In genomic region chr2:144358531-144358930, GRCh38 we compare ENCODE assay signal across 11 cellular contexts.
DNase-seq lines count a peak whose midpoint lies in the region; ATAC-seq and TF ChIP-seq lines count a peak whose summit lies in the region.
"Had no signal": no experiment of that assay in that cellular context is flagged by ENCODE, and none has a peak within 500 bp of the region (broad histone marks: within the 10 kb centered on the region; RNA-seq: fewer than 3 reads in every experiment).

No MANE protein-coding gene starts in this region.

- RAD21 ChIA-PET in HCT116 (lab: Charles Lee; ENCODE audit: low non-redundant PET in 1 of 2, low total read pairs in 2 of 2, uncharacterized antibody in 2 of 2, unreplicated experiment in 2 of 2): no interaction called here

- intact Hi-C loops in HCT116 (cut with micrococcal nuclease): no loop called here
- intact Hi-C loops in PC-9 (cut with micrococcal nuclease; ENCODE audit: unreplicated experiment): loop anchor here (1.0 kb wide), 2 partner anchors 26 to 458 kb away; a partner anchor contains a TSS

- H3K27ac Mint-ChIP-seq in WTC11: no peak overlapping the region
- H3K27ac Mint-ChIP-seq in immature natural killer cell: no peak overlapping the region
- H3K27ac Mint-ChIP-seq: naive thymus-derived CD8-positive, alpha-beta T cell had no signal

- H3K4me1 Mint-ChIP-seq in WTC11 (peaks cover 6% of the 10 kb centered on the region), immature natural killer cell (no peaks in the 10 kb centered on the region)

- H3F3A ChIP-seq in PC-9 (ENCODE audit: insufficient read depth, low read depth): no peaks in the 10 kb centered on the region

- TF ChIP-seq POLR2A in HCT116 (IDR thresholded peaks at IDR 0.05; ENCODE audit: borderline replicate concordance, extremely low read depth, insufficient read depth, insufficient read length): no peak

- H3K36me3 Mint-ChIP-seq in WTC11 (no peaks in the 10 kb centered on the region), immature natural killer cell (no peaks in the 10 kb centered on the region)
- H3K36me3 Mint-ChIP-seq: naive thymus-derived CD8-positive, alpha-beta T cell had no signal

- H2AFZ ChIP-seq in HCT116 (ENCODE audit: low read depth, low read length, poor library complexity, severe bottlenecking): peak overlapping the region; percentile 83
- 0 out of 2 replicates have a peak overlapping the region, but pooled peaks have one; percentile 2 for H2AFZ ChIP-seq in PC-9
- peak overlapping the region; percentile 19 for H2AFZ ChIP-seq in osteoblast (ENCODE audit: low read length)

- no TSS peak for BruUV-seq in HCT116 (replicated peaks; lab: Mats Ljungman, UMichigan)
- BruUV-seq in PC-9 (replicated peaks; lab: Mats Ljungman, UMichigan): no TSS peak

- H3K9me3 Mint-ChIP-seq in WTC11 (no peaks in the 10 kb centered on the region), immature natural killer cell (no peaks in the 10 kb centered on the region)

- H3K27me3 ChIP-seq in HCT116 (ENCODE audit: insufficient read depth, low read length) (no peaks in the 10 kb centered on the region), PC-9 (ENCODE audit: insufficient read depth, low read depth) (no peaks in the 10 kb centered on the region), osteoblast (ENCODE audit: insufficient read depth, low read length) (no peaks in the 10 kb centered on the region)
- H3K27me3 ChIP-seq: heart right ventricle had no signal

- no peak overlapping the region for H3K9ac ChIP-seq in HCT116 (ENCODE audit: low read length)

- H3K36me3 ChIP-seq in HCT116 (ENCODE audit: control insufficient read depth in 1 of 2, insufficient read depth in 2 of 2, low read length in 2 of 2) (no peaks in the 10 kb centered on the region), PC-9 (ENCODE audit: low read depth) (no peaks in the 10 kb centered on the region), osteoblast (ENCODE audit: insufficient read depth, low read length) (no peaks in the 10 kb centered on the region)
- H3K36me3 ChIP-seq: heart right ventricle had no signal

- no peak for DNase-seq in HCT116 (ENCODE audit: low read depth, low spot score)
- DNase-seq in PC-9: no peak
- no peak for DNase-seq in osteoblast (ENCODE audit: insufficient read length, low spot score, missing footprints)
- DNase-seq in activated effector memory CD4-positive, alpha-beta T cell treated with Interleukin-2 at 50 U/mL for 16 hours: no peak
- DNase-seq in WTC11 (ENCODE audit: low spot score): no peak
- no peak for DNase-seq in T1000 (lab: John Stamatoyannopoulos, UW)
- no peak for DNase-seq in immature natural killer cell
- DNase-seq: cerebellar nuclear complex; naive thymus-derived CD8-positive, alpha-beta T cell had no signal

- H3K27me3 Mint-ChIP-seq in WTC11 (ENCODE audit: low read depth) (no peaks in the 10 kb centered on the region), immature natural killer cell (ENCODE audit: low read depth in 3 of 3) (no peaks in the 10 kb centered on the region)

- H3K4me1 ChIP-seq in HCT116 (ENCODE audit: control insufficient read depth in 1 of 2, insufficient read depth in 2 of 2, low read length in 2 of 2) (peaks cover 6 to 14% of the 10 kb centered on the region in 2 experiments; a peak in 3 of 4 replicates), PC-9 (replicated peaks; ENCODE audit: insufficient read depth) (peaks cover 32% of the 10 kb centered on the region), osteoblast (ENCODE audit: insufficient read depth, low read length) (peaks cover 31% of the 10 kb centered on the region)

- TF ChIP-seq CTCF in HCT116 (IDR thresholded peaks at IDR 0.05 in 2 of 3, conservative IDR thresholded peaks at IDR 0.05 in 1 of 3; ENCODE audit: borderline replicate concordance in 1 of 3, insufficient read depth in 1 of 3, low read depth in 2 of 3, low read length in 2 of 3): no peak
- no peak for TF ChIP-seq CTCF in PC-9 (conservative IDR thresholded peaks at IDR 0.05)
- no peak for TF ChIP-seq CTCF in osteoblast (IDR thresholded peaks at IDR 0.05; ENCODE audit: extremely low read depth, low read depth, low read length)
- TF ChIP-seq CTCF in WTC11 (IDR thresholded peaks at IDR 0.05): no peak

- no peak overlapping the region for H3K4me3 Mint-ChIP-seq in WTC11
- H3K4me3 Mint-ChIP-seq in immature natural killer cell: no peak overlapping the region
- H3K4me3 Mint-ChIP-seq: naive thymus-derived CD8-positive, alpha-beta T cell had no signal

- no peak overlapping the region for H3K4me3 ChIP-seq in HCT116 (replicated peaks in 1 of 2; ENCODE audit: low read depth in 1 of 2, low read length in 2 of 2)
- H3K4me3 ChIP-seq in PC-9: no peak overlapping the region
- no peak overlapping the region for H3K4me3 ChIP-seq in osteoblast (ENCODE audit: insufficient read depth, low read length)
- H3K4me3 ChIP-seq: heart right ventricle had no signal

- ATAC-seq in GM18870 (IDR thresholded peaks at IDR 0.05; ENCODE audit: unreplicated experiment) (peak; percentile 11), HCT116 (no peak), WTC11 (no peak)
- ATAC-seq: naive thymus-derived CD8-positive, alpha-beta T cell had no signal

- no peaks in the 10 kb centered on the region for H3K79me2 ChIP-seq in HCT116 (ENCODE audit: insufficient read depth, low read length)
- H3K79me2 ChIP-seq in PC-9 (ENCODE audit: low read depth): no peaks in the 10 kb centered on the region
- H3K79me2 ChIP-seq in osteoblast (ENCODE audit: insufficient read depth, low read length): no peaks in the 10 kb centered on the region

- TF ChIP-seq RAD21 in HCT116 (IDR thresholded peaks at IDR 0.05; ENCODE audit: low read depth): no peak

- H3K4me2 ChIP-seq in HCT116 (ENCODE audit: low read length) (peak overlapping the region; percentile 53), PC-9 (peak overlapping the region; percentile 46; the same call in 1 of the 2 replicates), osteoblast (ENCODE audit: insufficient read depth, low read length) (peak overlapping the region; percentile 61)

- no peak overlapping the region for H3K27ac ChIP-seq in HCT116 (ENCODE audit: low read depth, low read length)
- H3K27ac ChIP-seq in PC-9: peak overlapping the region; percentile 63
- peak overlapping the region; percentile 94 for H3K27ac ChIP-seq in osteoblast (ENCODE audit: low read depth, low read length)

- H3K9me2 ChIP-seq in HCT116 (ENCODE audit: insufficient read depth) (no peaks in the 10 kb centered on the region), PC-9 (ENCODE audit: insufficient read depth) (no peaks in the 10 kb centered on the region)

- CTCF ChIA-PET in HCT116 (lab: Charles Lee): no interaction called here
- CTCF ChIA-PET in PC-9 (lab: Charles Lee): no interaction called here
- CTCF ChIA-PET in WTC11 (lab: Charles Lee): no interaction called here

- H4K20me1 ChIP-seq in HCT116 (ENCODE audit: insufficient read depth) (no peaks in the 10 kb centered on the region), PC-9 (ENCODE audit: insufficient read depth) (no peaks in the 10 kb centered on the region), osteoblast (ENCODE audit: insufficient read depth, low read length) (no peaks in the 10 kb centered on the region)

- POLR2A ChIA-PET in HCT116 (lab: Charles Lee): no interaction called here
- POLR2A ChIA-PET in PC-9 (lab: Charles Lee; ENCODE audit: unreplicated experiment): no interaction called here
- POLR2A ChIA-PET in WTC11 (lab: Charles Lee): no interaction called here

- H3K9me3 ChIP-seq in HCT116 (ENCODE audit: control insufficient read depth in 1 of 2, insufficient read depth in 1 of 2, low read depth in 1 of 2, low read length in 2 of 2) (no peaks in the 10 kb centered on the region), PC-9 (ENCODE audit: insufficient read depth, low read depth) (peaks cover 12% of the 10 kb centered on the region; the same call in 1 of the 2 replicates), osteoblast (ENCODE audit: low read depth, low read length) (no peaks in the 10 kb centered on the region)
- H3K9me3 ChIP-seq: heart right ventricle had no signal

TF ChIP-seq in HCT116, 20 proteins besides CTCF, POLR2A, EP300 and RAD21 (continues in another document):
- TF ChIP-seq ELF1 (IDR thresholded peaks at IDR 0.05; ENCODE audit: borderline replicate concordance, low read depth) (no peak), SRF (IDR thresholded peaks at IDR 0.05; ENCODE audit: low read depth) (no peak), JUND (IDR thresholded peaks at IDR 0.05) (no peak), EGR1 (IDR thresholded peaks at IDR 0.05; ENCODE audit: low read depth) (no peak), SIN3A (IDR thresholded peaks at IDR 0.05; ENCODE audit: low read depth) (no peak), SP1 (IDR thresholded peaks at IDR 0.05; ENCODE audit: low read depth) (no peak), CBX3 (IDR thresholded peaks at IDR 0.05; ENCODE audit: low read depth) (no peak), YY1 (IDR thresholded peaks at IDR 0.05; ENCODE audit: extremely low read depth, insufficient replicate concordance, low read depth, low read length) (no peak), EZH2 (IDR thresholded peaks at IDR 0.05) (no peak)

TF ChIP-seq in WTC11, 78 proteins besides CTCF, POLR2A, EP300 and RAD21 (continues in another document):
- TF ChIP-seq NFE2L1 (CRISPR knock-in tag; IDR thresholded peaks at IDR 0.05): no peak
- TF ChIP-seq, protein P1, sequence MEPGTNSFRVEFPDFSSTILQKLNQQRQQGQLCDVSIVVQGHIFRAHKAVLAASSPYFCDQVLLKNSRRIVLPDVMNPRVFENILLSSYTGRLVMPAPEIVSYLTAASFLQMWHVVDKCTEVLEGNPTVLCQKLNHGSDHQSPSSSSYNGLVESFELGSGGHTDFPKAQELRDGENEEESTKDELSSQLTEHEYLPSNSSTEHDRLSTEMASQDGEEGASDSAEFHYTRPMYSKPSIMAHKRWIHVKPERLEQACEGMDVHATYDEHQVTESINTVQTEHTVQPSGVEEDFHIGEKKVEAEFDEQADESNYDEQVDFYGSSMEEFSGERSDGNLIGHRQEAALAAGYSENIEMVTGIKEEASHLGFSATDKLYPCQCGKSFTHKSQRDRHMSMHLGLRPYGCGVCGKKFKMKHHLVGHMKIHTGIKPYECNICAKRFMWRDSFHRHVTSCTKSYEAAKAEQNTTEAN (CRISPR knock-in tag; IDR thresholded peaks at IDR 0.05): no peak
- TF ChIP-seq RORB (CRISPR knock-in tag; IDR thresholded peaks at IDR 0.05): no peak
- TF ChIP-seq MAX (CRISPR knock-in tag; IDR thresholded peaks at IDR 0.05): no peak
- TF ChIP-seq ZNF416 (CRISPR knock-in tag; IDR thresholded peaks at IDR 0.05): no peak

Comparison
In these comparisons a context has a peak if more than half of its experiments do, and no peak if none do; other contexts are left out.
1. H2AFZ ChIP-seq: peak in every context shown above with its lines; median percentile 83 in HCT116; 19 in osteoblast; 2 in PC-9.